ENCODE assay signal across 10 cellular contexts in genomic region chr15:70140543-70141375, GRCh38. TPM values are rescaled to one million over a fixed set of nuclear protein-coding genes. Genes with fewer than 3 reads are reported as not detected.
DNase-seq lines count a peak whose midpoint lies in the region; ATAC-seq and TF ChIP-seq lines count a peak whose summit lies in the region.
"Had no signal": no experiment of that assay in that cellular context is flagged by ENCODE, and none has a peak within 500 bp of the region (broad histone marks: within the 10 kb centered on the region; RNA-seq: fewer than 3 reads in every experiment).

No MANE protein-coding gene starts in this region.

- intact Hi-C loops in PC-3 (cut with micrococcal nuclease), result no loop called here

- ATAC-seq in PC-3 (no peak), HG02678 (IDR thresholded peaks at IDR 0.05; ENCODE audit: unreplicated experiment) (no peak)

- no peak overlapping the region for H2AFZ ChIP-seq in PC-3 (ENCODE audit: low read length)

- no peaks in the 10 kb centered on the region for H4K20me1 ChIP-seq in PC-3 (ENCODE audit: low read length)

- POLR2A ChIA-PET in PC-3 (lab: Charles Lee; ENCODE audit: unreplicated experiment), result no interaction called here

- no TSS peak for BruUV-seq in PC-3 (replicated peaks; lab: Mats Ljungman, UMichigan)

- no peaks in the 10 kb centered on the region for H3K9me3 ChIP-seq in PC-3 (ENCODE audit: low read length)
- no peaks in the 10 kb centered on the region for H3K9me3 ChIP-seq in muscle layer of duodenum (ENCODE audit: control insufficient read depth in 1 of 2, low read length in 2 of 2)

- peak; percentile 4 to 31 for DNase-seq in SHP77 (lab: John Stamatoyannopoulos, UW)
- DNase-seq in SHP77 treated with DMSO at 0.1 percent for 48 hours (lab: John Stamatoyannopoulos, UW), result no peak
- no peak for DNase-seq in PC-3
- peak; percentile 55 to 56 for DNase-seq in cardiac fibroblast (ENCODE audit: low read depth in 2 of 2)
- DNase-seq in NCI-H1105 (lab: John Stamatoyannopoulos, UW), result no peak
- no peak for DNase-seq in midbrain (lab: John Stamatoyannopoulos, UW)

- H3K27ac ChIP-seq in PC-3 (ENCODE audit: low read length) (no peak overlapping the region), muscle layer of duodenum (ENCODE audit: low read length) (no peak overlapping the region)
- H3K27ac ChIP-seq: 22Rv1 had no signal

- CTCF ChIA-PET in PC-3 (lab: Charles Lee), result no interaction called here

- no peaks in the 10 kb centered on the region; the same call in 1 of the 2 replicates for H3K4me1 ChIP-seq in PC-3 (ENCODE audit: insufficient read depth, low read length)
- peaks cover 7 to 20% of the 10 kb centered on the region in 2 donors for H3K4me1 ChIP-seq in muscle layer of duodenum (ENCODE audit: control insufficient read depth in 1 of 2, insufficient read depth in 2 of 2, low read length in 2 of 2)

- 0 out of 2 replicates have a peak overlapping the region, but pooled peaks have one; percentile 10 for H3K4me2 ChIP-seq in PC-3 (ENCODE audit: low read length)

- H3K9ac ChIP-seq in PC-3 (ENCODE audit: low read length), result no peak overlapping the region

- H3K4me3 ChIP-seq in PC-3 (ENCODE audit: low read length), result no peak overlapping the region
- no peak overlapping the region for H3K4me3 ChIP-seq in cardiac fibroblast (replicated peaks in 1 of 2; ENCODE audit: low read depth in 2 of 2, low read length in 2 of 2)
- H3K4me3 ChIP-seq in muscle layer of duodenum (ENCODE audit: low read depth in 1 of 2, low read length in 2 of 2), result peak overlapping the region; percentile 37 to 48
- H3K4me3 ChIP-seq: skin epidermis had no signal

- H3K27me3 ChIP-seq in PC-3 (ENCODE audit: low read length) (no peaks in the 10 kb centered on the region), muscle layer of duodenum (ENCODE audit: low read depth, low read length) (no peaks in the 10 kb centered on the region)

- no peaks in the 10 kb centered on the region for H3K36me3 ChIP-seq in PC-3 (ENCODE audit: low read depth, low read length)
- no peaks in the 10 kb centered on the region for H3K36me3 ChIP-seq in muscle layer of duodenum (ENCODE audit: control insufficient read depth in 1 of 2, insufficient read depth in 2 of 2, low read length in 2 of 2)

- no peaks in the 10 kb centered on the region for H3K79me2 ChIP-seq in PC-3 (ENCODE audit: low read length)

- TF ChIP-seq CTCF in PC-3 (conservative IDR thresholded peaks at IDR 0.05; ENCODE audit: low read depth, low read length) (no peak), cardiac fibroblast (IDR thresholded peaks at IDR 0.05; ENCODE audit: low read depth, low read length) (no peak)

- no peaks in the 10 kb centered on the region for H3K9me2 ChIP-seq in PC-3 (replicated peaks; ENCODE audit: low read length)

- no peaks in the 10 kb centered on the region for H3F3A ChIP-seq in PC-3 (ENCODE audit: low read length, unreplicated experiment)

RNA-seq across cellular contexts. Expression of gene TLE3, which starts 43.0 kb away (rescaled TPM):
- total RNA-seq in PC-3 (2014; rRNA removed), result 72.5 and 109 TPM in 2 replicates

Comparison
In these comparisons a context has a peak if more than half of its experiments do, and no peak if none do; other contexts are left out.
1. DNase-seq: peak in SHP77 (2 of 2) and cardiac fibroblast (2 of 2); none in SHP77 treated with DMSO at 0.1 percent for 48 hours (single experiment), PC-3 (single experiment), NCI-H1105 (single experiment) and midbrain (single experiment).
2. H3K4me3 ChIP-seq: peak in muscle layer of duodenum (2 of 2); none in PC-3 (single experiment) and cardiac fibroblast (0 of 2).